Comparison of ENCODE assay signal across 20 cellular contexts in the genomic region with DNA sequence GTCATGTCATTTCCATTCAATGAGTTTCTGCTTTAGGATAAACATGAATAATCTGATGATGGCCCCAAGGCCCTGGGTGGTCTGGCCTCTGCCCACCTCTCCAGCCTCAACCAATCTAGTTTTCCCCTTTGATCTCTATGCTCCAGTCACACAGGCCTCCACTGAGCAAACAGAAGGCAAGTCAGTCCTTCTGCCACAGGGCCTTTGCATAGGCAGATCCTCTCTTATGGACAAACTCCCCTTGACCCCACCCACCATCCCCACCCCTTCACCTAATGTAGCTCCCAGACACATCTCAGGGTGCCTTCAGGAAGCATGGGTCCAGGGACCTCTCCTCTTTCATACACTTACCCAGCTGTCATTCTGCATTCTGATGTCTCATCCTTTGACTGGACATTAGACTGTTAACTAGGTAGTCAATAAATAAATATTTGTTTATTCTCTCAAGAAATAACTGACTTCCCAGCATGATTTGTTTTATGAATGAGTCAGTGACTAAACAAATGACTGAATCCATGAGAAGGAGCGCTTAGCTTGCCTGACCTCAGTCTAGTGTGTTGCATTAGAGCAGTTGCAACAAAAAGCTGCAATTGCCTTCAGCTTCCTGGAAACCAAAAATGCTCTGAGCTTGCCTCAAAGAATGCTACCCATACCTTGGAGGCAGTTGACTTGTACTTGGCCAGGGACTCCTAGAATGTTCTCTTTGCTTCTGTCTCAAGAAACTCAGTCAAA.
DNase-seq lines count a peak whose midpoint lies in the region; TF ChIP-seq lines count a peak whose summit lies in the region.
"Had no signal": no experiment of that assay in that cellular context is flagged by ENCODE, and none has a peak within 500 bp of the region (broad histone marks: within the 10 kb centered on the region; RNA-seq: fewer than 3 reads in every experiment).

No MANE protein-coding gene starts in this region.

- H3K9me3 ChIP-seq in SJSA1 (replicated peaks) (no peaks in the 10 kb centered on the region), esophagus muscularis mucosa (no peaks in the 10 kb centered on the region), left ventricle myocardium inferior (replicated peaks) (no peaks in the 10 kb centered on the region), adrenal gland (replicated peaks in 1 of 3) (no peaks in the 10 kb centered on the region)
- H3K9me3 ChIP-seq: BE2C, Caco-2, neutrophil, stomach had no signal

- TF ChIP-seq EP300 in esophagus muscularis mucosa (IDR thresholded peaks at IDR 0.05) = no peak

- TF ChIP-seq POLR2A in esophagus muscularis mucosa (IDR thresholded peaks at IDR 0.05; ENCODE audit: low read depth) (no peak), adrenal gland (IDR thresholded peaks at IDR 0.05) (no peak)

- intact Hi-C loops in esophagus muscularis mucosa (cut with DNase I) (no loop called here), left ventricle myocardium inferior (cut with micrococcal nuclease) (no loop called here), adrenal gland (cut with DNase I) (no loop called here)

- peak overlapping the region; percentile 94 for H3K27ac ChIP-seq in SJSA1
- no peak overlapping the region for H3K27ac ChIP-seq in esophagus muscularis mucosa (replicated peaks in 1 of 4)
- no peak overlapping the region for H3K27ac ChIP-seq in left ventricle myocardium inferior (replicated peaks)
- no peak overlapping the region for H3K27ac ChIP-seq in adrenal gland
- no peak overlapping the region for H3K27ac ChIP-seq in substantia nigra (ENCODE audit: low read depth, low read length, poor library complexity, severe bottlenecking)
- H3K27ac ChIP-seq: neutrophil, stomach had no signal

- H3K4me3 ChIP-seq in SJSA1 = no peak overlapping the region
- H3K4me3 ChIP-seq in esophagus muscularis mucosa = no peak overlapping the region
- no peak overlapping the region for H3K4me3 ChIP-seq in left ventricle myocardium inferior
- no peak overlapping the region for H3K4me3 ChIP-seq in adrenal gland
- H3K4me3 ChIP-seq: stomach had no signal

- WGBS in esophagus muscularis mucosa = 88% methylated on average over 1 of the region's 1 CpG
- 82 to 95% (median 93%) methylated on average over 1 of the region's 1 CpG for WGBS in adrenal gland, 4 donors

- no peaks in the 10 kb centered on the region for H3K27me3 ChIP-seq in SJSA1 (replicated peaks)
- no peaks in the 10 kb centered on the region for H3K27me3 ChIP-seq in esophagus muscularis mucosa
- peaks cover 59% of the 10 kb centered on the region for H3K27me3 ChIP-seq in left ventricle myocardium inferior (ENCODE audit: low read depth)
- H3K27me3 ChIP-seq in adrenal gland = no peaks in the 10 kb centered on the region
- H3K27me3 ChIP-seq: BE2C, neutrophil, stomach had no signal

- H3K36me3 ChIP-seq in SJSA1 (no peaks in the 10 kb centered on the region), esophagus muscularis mucosa (no peaks in the 10 kb centered on the region), left ventricle myocardium inferior (no peaks in the 10 kb centered on the region), adrenal gland (replicated peaks in 1 of 2) (no peaks in the 10 kb centered on the region)
- H3K36me3 ChIP-seq: BE2C, neutrophil, stomach had no signal

- TF ChIP-seq CTCF in esophagus muscularis mucosa (IDR thresholded peaks at IDR 0.05) (no peak), left ventricle myocardium inferior (IDR thresholded peaks at IDR 0.05; ENCODE audit: borderline replicate concordance) (no peak), adrenal gland (IDR thresholded peaks at IDR 0.05) (no peak)

- H3K4me1 ChIP-seq in SJSA1 (replicated peaks) (peaks cover 25% of the 10 kb centered on the region), esophagus muscularis mucosa (peaks cover 0 to 14% (median 7%) of the 10 kb centered on the region in 4 donors), left ventricle myocardium inferior (no peaks in the 10 kb centered on the region), adrenal gland (replicated peaks in 1 of 2) (no peaks in the 10 kb centered on the region)
- H3K4me1 ChIP-seq: BE2C, Caco-2, stomach had no signal

- peak; percentile 50 for DNase-seq in HCEC 1CT
- peak; percentile 77 to 81 for DNase-seq in SJSA1 (ENCODE audit: low read depth in 1 of 2, low spot score in 2 of 2)
- peak; percentile 64 for DNase-seq in esophagus muscularis mucosa (ENCODE audit: extremely low spot score)
- peak; percentile 72 for DNase-seq in renal cortical epithelial cell (ENCODE audit: low read depth)
- DNase-seq in left ventricle myocardium inferior = no peak
- DNase-seq in adrenal gland = no peak
- no peak for DNase-seq in COLO829 (ENCODE audit: low spot score)
- DNase-seq in substantia nigra (lab: John Stamatoyannopoulos, UW) = no peak
- DNase-seq: activated CD4-positive, alpha-beta memory T cell treated with anti-CD3 and anti-CD28 coated beads, Interleukin-2, amount 10 ng/mL, durations not matched to agents 7 days and 5 days; activated CD4-positive, CD25-positive, alpha-beta regulatory T cell; activated gamma-delta T cell treated with Interleukin-2 at 50 U/mL for 16 hours; amygdala; BE2C; Caco-2; head of caudate nucleus; HFFc6; NCI-H146; stomach; T-helper 9 cell had no signal

Comparison
In these comparisons a context has a peak if more than half of its experiments do, and no peak if none do; other contexts are left out.
1. DNase-seq: peak in HCEC 1CT (single experiment), SJSA1 (2 of 2), esophagus muscularis mucosa (single experiment) and renal cortical epithelial cell (single experiment); none in left ventricle myocardium inferior (single experiment), adrenal gland (0 of 7), COLO829 (single experiment) and substantia nigra (0 of 49).